Comparison of ENCODE assay signal across 30 cellular contexts in the genomic region with DNA sequence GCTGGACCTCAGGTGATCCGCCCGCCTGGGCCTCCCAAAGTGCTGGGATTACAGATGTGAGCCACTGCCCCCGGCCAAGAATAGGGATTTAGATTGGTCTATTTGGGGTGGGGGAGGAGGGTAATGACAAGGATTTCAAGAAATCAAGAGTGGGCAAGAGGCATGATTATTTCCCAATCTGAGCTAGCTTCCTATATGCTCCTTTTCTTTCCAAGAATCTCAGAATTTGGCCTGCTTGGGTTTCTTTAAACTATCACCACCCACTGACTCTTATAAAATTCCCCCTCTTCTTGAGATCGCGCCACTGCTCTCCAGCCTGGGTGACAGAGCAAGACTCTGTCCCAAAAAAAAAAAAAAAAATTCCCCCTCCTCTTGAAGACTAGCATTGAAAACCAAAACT.
"Had no signal": no experiment of that assay in that cellular context is flagged by ENCODE, and none has a peak within 500 bp of the region (broad histone marks: within the 10 kb centered on the region; RNA-seq: fewer than 3 reads in every experiment).

No MANE protein-coding gene starts in this region.

- DNase-seq: colonic mucosa; cortex of kidney; dermis blood vessel endothelial cell; dorsolateral prefrontal cortex; effector CD4-positive, alpha-beta T cell; effector CD8-positive, alpha-beta T cell; effector memory CD4-positive, alpha-beta T cell; effector memory CD8-positive, alpha-beta T cell; endodermal cell; erythroblast; esophagus squamous epithelium; foreskin fibroblast; foreskin keratinocyte; foreskin melanocyte; gastrocnemius medialis; glutamatergic neuron; head of caudate nucleus; heart left ventricle; heart right ventricle; hippocampal formation had no signal

- ATAC-seq: effector memory CD8-positive, alpha-beta T cell; esophagus mucosa; foreskin keratinocyte; gastrocnemius medialis; gastroesophageal sphincter; heart left ventricle; heart right ventricle had no signal

- H3K27me3 ChIP-seq: colonic mucosa, dorsolateral prefrontal cortex, esophagus muscularis mucosa, esophagus squamous epithelium, foreskin keratinocyte, gastrocnemius medialis, gastroesophageal sphincter, heart right ventricle, hepatocyte had no signal

- H3K9me3 ChIP-seq: colonic mucosa, esophagus muscularis mucosa, esophagus squamous epithelium, gastrocnemius medialis, gastroesophageal sphincter, heart left ventricle, heart right ventricle had no signal

- H3K4me3 ChIP-seq: colonic mucosa, coronary artery, dorsolateral prefrontal cortex, esophagus muscularis mucosa, esophagus squamous epithelium, gastrocnemius medialis, gastroesophageal sphincter, heart left ventricle, heart right ventricle, hepatocyte had no signal

- H3K4me3 Mint-ChIP-seq: effector memory CD8-positive, alpha-beta T cell; endodermal cell had no signal

- H3K4me2 ChIP-seq: hepatocyte had no signal

- H3K4me1 Mint-ChIP-seq: endodermal cell had no signal

- H3K36me3 ChIP-seq: colonic mucosa, esophagus muscularis mucosa, esophagus squamous epithelium, gastrocnemius medialis, gastroesophageal sphincter, heart left ventricle, heart right ventricle had no signal

- H3K27me3 Mint-ChIP-seq: effector memory CD8-positive, alpha-beta T cell had no signal

- FAIRE-seq: colon, endometrium, endothelial cell of umbilical vein, frontal cortex had no signal

- H3K9me3 Mint-ChIP-seq: effector memory CD8-positive, alpha-beta T cell had no signal

- H3K27ac Mint-ChIP-seq: effector memory CD8-positive, alpha-beta T cell; endodermal cell had no signal

- H3K4me1 ChIP-seq: colonic mucosa, foreskin keratinocyte had no signal

- H2AFZ ChIP-seq: hepatocyte had no signal

- H3K27ac ChIP-seq: colonic mucosa, coronary artery, dorsolateral prefrontal cortex, epithelial cell of prostate, esophagus muscularis mucosa, esophagus squamous epithelium, foreskin keratinocyte, gastrocnemius medialis, gastroesophageal sphincter, heart left ventricle, heart right ventricle, hepatocyte had no signal
